14 cellular contexts compared by ENCODE assay signal in the genomic region with DNA sequence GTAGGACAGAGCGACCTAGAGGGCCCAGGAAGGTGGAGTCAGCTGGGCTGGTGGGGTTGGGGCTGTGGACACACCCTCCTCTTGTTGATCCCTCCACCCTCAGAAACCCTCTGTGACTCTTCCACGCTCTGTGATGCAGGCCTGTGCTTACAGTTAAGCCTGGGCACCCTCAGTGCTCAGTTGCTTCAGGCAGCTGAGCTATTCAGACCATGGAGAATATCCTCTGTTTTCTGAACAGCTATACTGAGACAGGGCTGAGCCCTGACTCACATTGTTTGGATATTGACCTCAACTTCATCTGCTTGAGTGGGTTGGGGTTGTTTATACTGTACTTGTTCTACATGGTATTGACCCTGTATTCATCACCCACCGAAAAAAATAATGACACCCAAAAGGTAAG. TPM values are rescaled to one million over a fixed set of nuclear protein-coding genes. Genes with fewer than 3 reads are reported as not detected.
"Had no signal": no experiment of that assay in that cellular context is flagged by ENCODE, and none has a peak within 500 bp of the region (broad histone marks: within the 10 kb centered on the region; RNA-seq: fewer than 3 reads in every experiment).

A gene (plus strand): TSS at position 124 of the 400 bp plus-strand sequence. CDS start 86 bp downstream, at position 210.

RNA-seq across cellular contexts. Expression of the gene that starts here (rescaled TPM):
- total RNA-seq: stomach, subcutaneous adipose tissue, suprapubic skin, temporal lobe, thoracic aorta, thyroid gland, tibial nerve, transverse colon, upper lobe of left lung, upper lobe of right lung, ureter, urinary bladder, uterus, vagina had no signal
- polyA plus RNA-seq: stomach, urinary bladder had no signal
